In genomic region chr19:6811906-6812305, GRCh38 we compare ENCODE assay signal across 8 cellular contexts. TPM values are rescaled to one million over a fixed set of nuclear protein-coding genes. Genes with fewer than 3 reads are reported as not detected.
DNase-seq lines count a peak whose midpoint lies in the region; ATAC-seq and TF ChIP-seq lines count a peak whose summit lies in the region.

No MANE protein-coding gene starts in this region.

- no peak overlapping the region for H3K4me3 Mint-ChIP-seq in progenitor cell of endocrine pancreas (ENCODE audit: low read depth)

- no peaks in the 10 kb centered on the region for H3K36me3 Mint-ChIP-seq in progenitor cell of endocrine pancreas (ENCODE audit: insufficient read depth)

- no peaks in the 10 kb centered on the region for H3K9me2 ChIP-seq in SK-N-SH

- H3K4me3 ChIP-seq in ACC112 (ENCODE audit: low read depth, low read length) (no peak overlapping the region), H7 (ENCODE audit: insufficient read depth, low read depth, low read length) (no peak overlapping the region), SK-N-SH (ENCODE audit: low read depth in 2 of 2, low read length in 1 of 2) (no peak overlapping the region)

- H3K4me2 ChIP-seq in SK-N-SH: peak overlapping the region; percentile 55; the same call in 1 of the 2 replicates

- no peaks in the 10 kb centered on the region for H3K9me3 ChIP-seq in SK-N-SH

- no peak for TF ChIP-seq RAD21 in SK-N-SH (IDR thresholded peaks at IDR 0.05; ENCODE audit: low read length)

- H3K27me3 ChIP-seq in ACC112 (ENCODE audit: insufficient read depth, low read length) (peaks cover 12% of the 10 kb centered on the region; the same call in 1 of the 2 replicates), H7 (ENCODE audit: control insufficient read depth, insufficient read depth, low read length) (no peaks in the 10 kb centered on the region), SK-N-SH (ENCODE audit: insufficient read depth) (peaks cover 10% of the 10 kb centered on the region; the same call in 1 of the 2 replicates)

- no peaks in the 10 kb centered on the region for H4K20me1 ChIP-seq in SK-N-SH (ENCODE audit: insufficient read depth)

- 0% methylated on average over 2 of the region's 2 CpGs for WGBS in SK-N-SH (ENCODE audit: low lambda C conversion rate)

- H3K27ac Mint-ChIP-seq in progenitor cell of endocrine pancreas: no peak overlapping the region

- no peaks in the 10 kb centered on the region for H3K4me1 ChIP-seq in ACC112 (ENCODE audit: control insufficient read depth, insufficient read depth, low read length, unreplicated experiment)
- no peaks in the 10 kb centered on the region for H3K4me1 ChIP-seq in SK-N-SH (ENCODE audit: control insufficient read depth in 1 of 2, insufficient read depth in 2 of 2, low read depth in 1 of 2, low read length in 1 of 2)

- H3F3A ChIP-seq in SK-N-SH (replicated peaks; ENCODE audit: insufficient read depth): no peaks in the 10 kb centered on the region

- no peaks in the 10 kb centered on the region for H3K4me1 Mint-ChIP-seq in progenitor cell of endocrine pancreas (ENCODE audit: low read depth)

- H3K27me3 Mint-ChIP-seq in progenitor cell of endocrine pancreas: peaks cover 10% of the 10 kb centered on the region

- H2AFZ ChIP-seq in ACC112 (ENCODE audit: low read length, unreplicated experiment): peak overlapping the region; percentile 60
- H2AFZ ChIP-seq in SK-N-SH (ENCODE audit: low read depth): peak overlapping the region; percentile 96

- no peaks in the 10 kb centered on the region for H3K36me3 ChIP-seq in ACC112 (ENCODE audit: insufficient read depth, low read length)
- no peaks in the 10 kb centered on the region for H3K36me3 ChIP-seq in H7 (replicated peaks; ENCODE audit: control insufficient read depth, insufficient read depth, low read length)
- no peaks in the 10 kb centered on the region for H3K36me3 ChIP-seq in SK-N-SH (replicated peaks in 1 of 2; ENCODE audit: control insufficient read depth in 1 of 2, insufficient read depth in 2 of 2, low read length in 1 of 2)

- CTCF ChIA-PET in SK-N-SH (lab: Yijun Ruan, JAX): no interaction called here

- POLR2A ChIA-PET in SK-N-SH (lab: Yijun Ruan, JAX): no interaction called here

- H3K27ac ChIP-seq in ACC112 (ENCODE audit: low read depth, low read length) (no peak overlapping the region), SK-N-SH (ENCODE audit: low read depth in 2 of 2, low read length in 1 of 2) (no peak overlapping the region)

- ATAC-seq in HG02981 (IDR thresholded peaks at IDR 0.05; ENCODE audit: unreplicated experiment): no peak
- ATAC-seq in HG02973 (IDR thresholded peaks at IDR 0.05; ENCODE audit: unreplicated experiment): no peak
- no peak for ATAC-seq in HG03571 (IDR thresholded peaks at IDR 0.05; ENCODE audit: unreplicated experiment)

- TF ChIP-seq EP300 in SK-N-SH (IDR thresholded peaks at IDR 0.05; ENCODE audit: borderline replicate concordance in 1 of 2, low read depth in 1 of 2, low read length in 1 of 2): no peak

- no peaks in the 10 kb centered on the region for H3K79me2 ChIP-seq in ACC112 (ENCODE audit: control insufficient read depth, insufficient read depth, low read length, unreplicated experiment)
- H3K79me2 ChIP-seq in SK-N-SH (ENCODE audit: insufficient read depth): no peaks in the 10 kb centered on the region

- DNase-seq in H7 (peak; percentile 46), SK-N-SH (peak; percentile 73), foreskin melanocyte (peak; percentile 15), progenitor cell of endocrine pancreas (ENCODE audit: low spot score, unreplicated experiment) (no peak)

- H3K9ac ChIP-seq in SK-N-SH: no peak overlapping the region

- TF ChIP-seq CTCF in SK-N-SH (IDR thresholded peaks at IDR 0.05) (no peak), progenitor cell of endocrine pancreas (IDR thresholded peaks at IDR 0.05; ENCODE audit: unreplicated experiment) (no peak)

- H3K9me3 Mint-ChIP-seq in progenitor cell of endocrine pancreas (ENCODE audit: low read depth): peaks cover 12% of the 10 kb centered on the region

TF ChIP-seq in SK-N-SH, 30 proteins besides CTCF, POLR2A, EP300 and RAD21 (continues in another document):
- no peak for TF ChIP-seq RFX5 (IDR thresholded peaks at IDR 0.05; ENCODE audit: low read length)
- no peak for TF ChIP-seq CHD2 (IDR thresholded peaks at IDR 0.05; ENCODE audit: low read length, partially characterized antibody)
- peak; percentile 44 for TF ChIP-seq PBX3 (IDR thresholded peaks at IDR 0.05)
- no peak for TF ChIP-seq TCF12 (IDR thresholded peaks at IDR 0.05)
- TF ChIP-seq TEAD4 (IDR thresholded peaks at IDR 0.05; ENCODE audit: borderline replicate concordance, insufficient read depth): no peak
- TF ChIP-seq USF2 (IDR thresholded peaks at IDR 0.05; ENCODE audit: borderline replicate concordance, low read depth, low read length): peak; percentile 65
- TF ChIP-seq SMC3 (IDR thresholded peaks at IDR 0.05; ENCODE audit: low read depth, low read length): no peak
- no peak for TF ChIP-seq MEF2A (IDR thresholded peaks at IDR 0.05; ENCODE audit: borderline replicate concordance, low read depth)
- no peak for TF ChIP-seq GATA2 (CRISPR knock-in tag; IDR thresholded peaks at IDR 0.05)
- no peak for TF ChIP-seq FOXJ3 (CRISPR knock-in tag; IDR thresholded peaks at IDR 0.05)
- no peak for TF ChIP-seq POLR2AphosphoS5 (IDR thresholded peaks at IDR 0.05; ENCODE audit: low read depth, low read length)
- no peak for TF ChIP-seq MAX (IDR thresholded peaks at IDR 0.05; ENCODE audit: low read depth)
- TF ChIP-seq REST (IDR thresholded peaks at IDR 0.05; ENCODE audit: low read depth, low read length): no peak
- peak; percentile 96 for TF ChIP-seq USF1 (IDR thresholded peaks at IDR 0.05; ENCODE audit: borderline replicate concordance, low read depth)
- TF ChIP-seq FOXM1 (IDR thresholded peaks at IDR 0.05; ENCODE audit: low read depth): no peak
- no peak for TF ChIP-seq EZH2phosphoT487 (IDR thresholded peaks at IDR 0.05; ENCODE audit: borderline replicate concordance, low read depth)

RNA-seq across cellular contexts. Expression of gene VAV1, which starts 39.4 kb away (rescaled TPM):
- total RNA-seq in H7 (2014; rRNA removed; shearing (Covaris generic)): 9.5 and 13.3 TPM in 2 replicates
- 0.02 TPM in 1 of 2 replicates, not detected in the other for polyA plus RNA-seq in SK-N-SH (2012; rRNA removed)
- not detected in 2 replicates for polyA plus RNA-seq in SK-N-SH (2012; cell fraction: cytosol; rRNA removed)
- not detected in 2 replicates for polyA plus RNA-seq in SK-N-SH (2012; cell fraction: nucleus; rRNA removed)
- not detected in 2 replicates for total RNA-seq in progenitor cell of endocrine pancreas

RNA-seq across cellular contexts. Expression of gene SH2D3A, which starts 44.7 kb away (rescaled TPM):
- total RNA-seq in H7 (2014; rRNA removed; shearing (Covaris generic)): 11.7 and 12.8 TPM in 2 replicates
- 0.35 and 0.42 TPM in 2 replicates for polyA plus RNA-seq in SK-N-SH (2012; rRNA removed)
- 0.10 and 0.17 TPM in 2 replicates for polyA plus RNA-seq in SK-N-SH (2012; cell fraction: cytosol; rRNA removed)
- 1.2 and 1.4 TPM in 2 replicates for polyA plus RNA-seq in SK-N-SH (2012; cell fraction: nucleus; rRNA removed)
- total RNA-seq in progenitor cell of endocrine pancreas: 19.8 and 20.0 TPM in 2 replicates

Comparison
In these comparisons a context has a peak if more than half of its experiments do, and no peak if none do; other contexts are left out.
1. RNA of gene VAV1, which starts 39.4 kb away (total RNA-seq): 9.5 to 13.3 TPM in H7; not detected in progenitor cell of endocrine pancreas; every median in the first group is over 10 times any median in the second.